In the genomic region with DNA sequence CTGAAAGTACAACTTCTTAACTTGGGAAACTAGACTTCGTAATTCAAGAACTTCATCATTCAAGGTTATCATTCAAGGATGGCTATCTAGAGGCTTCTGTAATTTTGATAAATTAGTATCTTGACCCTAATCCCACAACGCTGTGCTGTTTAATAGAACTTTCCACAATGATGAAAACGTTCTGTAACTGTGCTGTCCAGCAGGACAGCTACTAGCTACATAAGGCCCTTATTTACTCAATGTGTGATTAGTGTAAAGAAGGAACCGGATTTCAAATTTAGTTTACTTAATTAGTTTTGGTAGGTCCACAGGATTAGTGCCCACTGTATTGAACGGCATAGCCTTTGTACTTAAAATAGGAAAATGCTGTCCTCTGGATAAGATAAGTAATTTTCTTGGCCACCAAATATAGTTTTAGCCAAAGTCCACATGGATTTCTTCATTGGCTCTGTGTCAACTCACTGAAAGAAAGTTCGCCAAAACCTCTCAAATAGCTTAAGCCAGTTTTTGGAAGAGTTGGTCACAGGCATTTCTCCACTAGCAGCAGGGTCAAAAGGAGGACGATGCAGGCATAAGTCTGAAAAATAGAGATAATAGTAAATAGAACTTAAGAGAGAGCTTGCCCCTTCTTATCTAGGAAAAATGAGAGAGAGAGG, we compare ENCODE assay signal across 2 cellular contexts.
TF ChIP-seq lines count a peak whose summit lies in the region.

No MANE protein-coding gene starts in this region.

TF ChIP-seq in liver, 16 proteins besides CTCF, POLR2A, EP300 and RAD21:
- TF ChIP-seq SP1 (IDR thresholded peaks at IDR 0.05) (no peak), NR2F2 (IDR thresholded peaks at IDR 0.05) (no peak), GABPA (IDR thresholded peaks at IDR 0.05 in 1 of 2, conservative IDR thresholded peaks at IDR 0.05 in 1 of 2) (no peak), EGR1 (IDR thresholded peaks at IDR 0.05; ENCODE audit: low read depth in 2 of 2) (no peak), YY1 (IDR thresholded peaks at IDR 0.05) (no peak), RXRA (IDR thresholded peaks at IDR 0.05) (no peak), JUND (IDR thresholded peaks at IDR 0.05) (no peak), TAF1 (conservative IDR thresholded peaks at IDR 0.05) (no peak), HNF4G (IDR thresholded peaks at IDR 0.05) (no peak), FOXA1 (IDR thresholded peaks at IDR 0.05) (no peak), FOXA2 (IDR thresholded peaks at IDR 0.05) (no peak), HNF4A (conservative IDR thresholded peaks at IDR 0.05) (peak; percentile 49 to 61)
- TF ChIP-seq, protein P1, sequence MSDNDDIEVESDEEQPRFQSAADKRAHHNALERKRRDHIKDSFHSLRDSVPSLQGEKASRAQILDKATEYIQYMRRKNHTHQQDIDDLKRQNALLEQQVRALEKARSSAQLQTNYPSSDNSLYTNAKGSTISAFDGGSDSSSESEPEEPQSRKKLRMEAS (IDR thresholded peaks at IDR 0.05) = no peak
- TF ChIP-seq, protein P2, sequence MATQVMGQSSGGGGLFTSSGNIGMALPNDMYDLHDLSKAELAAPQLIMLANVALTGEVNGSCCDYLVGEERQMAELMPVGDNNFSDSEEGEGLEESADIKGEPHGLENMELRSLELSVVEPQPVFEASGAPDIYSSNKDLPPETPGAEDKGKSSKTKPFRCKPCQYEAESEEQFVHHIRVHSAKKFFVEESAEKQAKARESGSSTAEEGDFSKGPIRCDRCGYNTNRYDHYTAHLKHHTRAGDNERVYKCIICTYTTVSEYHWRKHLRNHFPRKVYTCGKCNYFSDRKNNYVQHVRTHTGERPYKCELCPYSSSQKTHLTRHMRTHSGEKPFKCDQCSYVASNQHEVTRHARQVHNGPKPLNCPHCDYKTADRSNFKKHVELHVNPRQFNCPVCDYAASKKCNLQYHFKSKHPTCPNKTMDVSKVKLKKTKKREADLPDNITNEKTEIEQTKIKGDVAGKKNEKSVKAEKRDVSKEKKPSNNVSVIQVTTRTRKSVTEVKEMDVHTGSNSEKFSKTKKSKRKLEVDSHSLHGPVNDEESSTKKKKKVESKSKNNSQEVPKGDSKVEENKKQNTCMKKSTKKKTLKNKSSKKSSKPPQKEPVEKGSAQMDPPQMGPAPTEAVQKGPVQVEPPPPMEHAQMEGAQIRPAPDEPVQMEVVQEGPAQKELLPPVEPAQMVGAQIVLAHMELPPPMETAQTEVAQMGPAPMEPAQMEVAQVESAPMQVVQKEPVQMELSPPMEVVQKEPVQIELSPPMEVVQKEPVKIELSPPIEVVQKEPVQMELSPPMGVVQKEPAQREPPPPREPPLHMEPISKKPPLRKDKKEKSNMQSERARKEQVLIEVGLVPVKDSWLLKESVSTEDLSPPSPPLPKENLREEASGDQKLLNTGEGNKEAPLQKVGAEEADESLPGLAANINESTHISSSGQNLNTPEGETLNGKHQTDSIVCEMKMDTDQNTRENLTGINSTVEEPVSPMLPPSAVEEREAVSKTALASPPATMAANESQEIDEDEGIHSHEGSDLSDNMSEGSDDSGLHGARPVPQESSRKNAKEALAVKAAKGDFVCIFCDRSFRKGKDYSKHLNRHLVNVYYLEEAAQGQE (IDR thresholded peaks at IDR 0.05) = peak; percentile 94
- TF ChIP-seq, protein P3, sequence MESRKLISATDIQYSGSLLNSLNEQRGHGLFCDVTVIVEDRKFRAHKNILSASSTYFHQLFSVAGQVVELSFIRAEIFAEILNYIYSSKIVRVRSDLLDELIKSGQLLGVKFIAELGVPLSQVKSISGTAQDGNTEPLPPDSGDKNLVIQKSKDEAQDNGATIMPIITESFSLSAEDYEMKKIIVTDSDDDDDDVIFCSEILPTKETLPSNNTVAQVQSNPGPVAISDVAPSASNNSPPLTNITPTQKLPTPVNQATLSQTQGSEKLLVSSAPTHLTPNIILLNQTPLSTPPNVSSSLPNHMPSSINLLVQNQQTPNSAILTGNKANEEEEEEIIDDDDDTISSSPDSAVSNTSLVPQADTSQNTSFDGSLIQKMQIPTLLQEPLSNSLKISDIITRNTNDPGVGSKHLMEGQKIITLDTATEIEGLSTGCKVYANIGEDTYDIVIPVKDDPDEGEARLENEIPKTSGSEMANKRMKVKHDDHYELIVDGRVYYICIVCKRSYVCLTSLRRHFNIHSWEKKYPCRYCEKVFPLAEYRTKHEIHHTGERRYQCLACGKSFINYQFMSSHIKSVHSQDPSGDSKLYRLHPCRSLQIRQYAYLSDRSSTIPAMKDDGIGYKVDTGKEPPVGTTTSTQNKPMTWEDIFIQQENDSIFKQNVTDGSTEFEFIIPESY (IDR thresholded peaks at IDR 0.05) = no peak
- TF ChIP-seq, protein P4, sequence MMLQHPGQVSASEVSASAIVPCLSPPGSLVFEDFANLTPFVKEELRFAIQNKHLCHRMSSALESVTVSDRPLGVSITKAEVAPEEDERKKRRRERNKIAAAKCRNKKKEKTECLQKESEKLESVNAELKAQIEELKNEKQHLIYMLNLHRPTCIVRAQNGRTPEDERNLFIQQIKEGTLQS (IDR thresholded peaks at IDR 0.05) = no peak

TF ChIP-seq in HepG2, 621 proteins besides CTCF, POLR2A, EP300 and RAD21:
- TF ChIP-seq, protein P5, sequence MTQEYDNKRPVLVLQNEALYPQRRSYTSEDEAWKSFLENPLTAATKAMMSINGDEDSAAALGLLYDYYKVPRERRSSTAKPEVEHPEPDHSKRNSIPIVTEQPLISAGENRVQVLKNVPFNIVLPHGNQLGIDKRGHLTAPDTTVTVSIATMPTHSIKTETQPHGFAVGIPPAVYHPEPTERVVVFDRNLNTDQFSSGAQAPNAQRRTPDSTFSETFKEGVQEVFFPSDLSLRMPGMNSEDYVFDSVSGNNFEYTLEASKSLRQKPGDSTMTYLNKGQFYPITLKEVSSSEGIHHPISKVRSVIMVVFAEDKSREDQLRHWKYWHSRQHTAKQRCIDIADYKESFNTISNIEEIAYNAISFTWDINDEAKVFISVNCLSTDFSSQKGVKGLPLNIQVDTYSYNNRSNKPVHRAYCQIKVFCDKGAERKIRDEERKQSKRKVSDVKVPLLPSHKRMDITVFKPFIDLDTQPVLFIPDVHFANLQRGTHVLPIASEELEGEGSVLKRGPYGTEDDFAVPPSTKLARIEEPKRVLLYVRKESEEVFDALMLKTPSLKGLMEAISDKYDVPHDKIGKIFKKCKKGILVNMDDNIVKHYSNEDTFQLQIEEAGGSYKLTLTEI (CRISPR knock-in tag; conservative IDR thresholded peaks at IDR 0.05) = no peak
- TF ChIP-seq FOXP1 (IDR thresholded peaks at IDR 0.05) (no peak), FOXP1 (CRISPR knock-in tag; IDR thresholded peaks at IDR 0.05) (no peak), REPIN1 (CRISPR knock-in tag; IDR thresholded peaks at IDR 0.05; ENCODE audit: borderline replicate concordance, low read depth) (no peak), ZMYM4 (CRISPR knock-in tag; IDR thresholded peaks at IDR 0.05) (no peak), ZNF530 (CRISPR knock-in tag; IDR thresholded peaks at IDR 0.05; ENCODE audit: low read depth) (no peak), ZNF382 (CRISPR knock-in tag; IDR thresholded peaks at IDR 0.05; ENCODE audit: borderline replicate concordance) (no peak), CBX2 (IDR thresholded peaks at IDR 0.05; ENCODE audit: low read depth, low read length) (no peak), CBX2 (CRISPR knock-in tag; IDR thresholded peaks at IDR 0.05; ENCODE audit: low read depth) (no peak), ZNF10 (CRISPR knock-in tag; IDR thresholded peaks at IDR 0.05; ENCODE audit: borderline replicate concordance, low read depth) (no peak), RFX1 (IDR thresholded peaks at IDR 0.05) (no peak), ZNF24 (IDR thresholded peaks at IDR 0.05) (no peak), MIXL1 (CRISPR knock-in tag; IDR thresholded peaks at IDR 0.05) (no peak), KLF6 (CRISPR knock-in tag; IDR thresholded peaks at IDR 0.05) (no peak), ZNF329 (CRISPR knock-in tag; IDR thresholded peaks at IDR 0.05; ENCODE audit: low read depth) (no peak), HOXA9 (CRISPR knock-in tag; IDR thresholded peaks at IDR 0.05; ENCODE audit: borderline replicate concordance) (no peak), HNRNPK (IDR thresholded peaks at IDR 0.05; ENCODE audit: low read depth, low read length, poor library complexity, severe bottlenecking) (no peak), ATF7-NPFF (CRISPR knock-in tag; IDR thresholded peaks at IDR 0.05; ENCODE audit: low read depth) (no peak)
- TF ChIP-seq, protein P6, sequence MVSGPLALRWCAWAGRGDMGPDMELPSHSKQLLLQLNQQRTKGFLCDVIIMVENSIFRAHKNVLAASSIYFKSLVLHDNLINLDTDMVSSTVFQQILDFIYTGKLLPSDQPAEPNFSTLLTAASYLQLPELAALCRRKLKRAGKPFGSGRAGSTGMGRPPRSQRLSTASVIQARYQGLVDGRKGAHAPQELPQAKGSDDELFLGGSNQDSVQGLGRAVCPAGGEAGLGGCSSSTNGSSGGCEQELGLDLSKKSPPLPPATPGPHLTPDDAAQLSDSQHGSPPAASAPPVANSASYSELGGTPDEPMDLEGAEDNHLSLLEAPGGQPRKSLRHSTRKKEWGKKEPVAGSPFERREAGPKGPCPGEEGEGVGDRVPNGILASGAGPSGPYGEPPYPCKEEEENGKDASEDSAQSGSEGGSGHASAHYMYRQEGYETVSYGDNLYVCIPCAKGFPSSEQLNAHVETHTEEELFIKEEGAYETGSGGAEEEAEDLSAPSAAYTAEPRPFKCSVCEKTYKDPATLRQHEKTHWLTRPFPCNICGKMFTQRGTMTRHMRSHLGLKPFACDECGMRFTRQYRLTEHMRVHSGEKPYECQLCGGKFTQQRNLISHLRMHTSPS (CRISPR knock-in tag; IDR thresholded peaks at IDR 0.05; ENCODE audit: low read depth) = no peak
- TF ChIP-seq, protein P7, sequence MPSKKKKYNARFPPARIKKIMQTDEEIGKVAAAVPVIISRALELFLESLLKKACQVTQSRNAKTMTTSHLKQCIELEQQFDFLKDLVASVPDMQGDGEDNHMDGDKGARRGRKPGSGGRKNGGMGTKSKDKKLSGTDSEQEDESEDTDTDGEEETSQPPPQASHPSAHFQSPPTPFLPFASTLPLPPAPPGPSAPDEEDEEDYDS (CRISPR knock-in tag; IDR thresholded peaks at IDR 0.05) = no peak
- TF ChIP-seq, protein P8, sequence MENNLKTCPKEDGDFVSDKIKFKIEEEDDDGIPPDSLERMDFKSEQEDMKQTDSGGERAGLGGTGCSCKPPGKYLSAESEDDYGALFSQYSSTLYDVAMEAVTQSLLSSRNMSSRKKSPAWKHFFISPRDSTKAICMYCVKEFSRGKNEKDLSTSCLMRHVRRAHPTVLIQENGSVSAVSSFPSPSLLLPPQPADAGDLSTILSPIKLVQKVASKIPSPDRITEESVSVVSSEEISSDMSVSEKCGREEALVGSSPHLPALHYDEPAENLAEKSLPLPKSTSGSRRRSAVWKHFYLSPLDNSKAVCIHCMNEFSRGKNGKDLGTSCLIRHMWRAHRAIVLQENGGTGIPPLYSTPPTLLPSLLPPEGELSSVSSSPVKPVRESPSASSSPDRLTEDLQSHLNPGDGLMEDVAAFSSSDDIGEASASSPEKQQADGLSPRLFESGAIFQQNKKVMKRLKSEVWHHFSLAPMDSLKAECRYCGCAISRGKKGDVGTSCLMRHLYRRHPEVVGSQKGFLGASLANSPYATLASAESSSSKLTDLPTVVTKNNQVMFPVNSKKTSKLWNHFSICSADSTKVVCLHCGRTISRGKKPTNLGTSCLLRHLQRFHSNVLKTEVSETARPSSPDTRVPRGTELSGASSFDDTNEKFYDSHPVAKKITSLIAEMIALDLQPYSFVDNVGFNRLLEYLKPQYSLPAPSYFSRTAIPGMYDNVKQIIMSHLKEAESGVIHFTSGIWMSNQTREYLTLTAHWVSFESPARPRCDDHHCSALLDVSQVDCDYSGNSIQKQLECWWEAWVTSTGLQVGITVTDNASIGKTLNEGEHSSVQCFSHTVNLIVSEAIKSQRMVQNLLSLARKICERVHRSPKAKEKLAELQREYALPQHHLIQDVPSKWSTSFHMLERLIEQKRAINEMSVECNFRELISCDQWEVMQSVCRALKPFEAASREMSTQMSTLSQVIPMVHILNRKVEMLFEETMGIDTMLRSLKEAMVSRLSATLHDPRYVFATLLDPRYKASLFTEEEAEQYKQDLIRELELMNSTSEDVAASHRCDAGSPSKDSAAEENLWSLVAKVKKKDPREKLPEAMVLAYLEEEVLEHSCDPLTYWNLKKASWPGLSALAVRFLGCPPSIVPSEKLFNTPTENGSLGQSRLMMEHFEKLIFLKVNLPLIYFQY (CRISPR knock-in tag; IDR thresholded peaks at IDR 0.05; ENCODE audit: borderline replicate concordance) = no peak
- TF ChIP-seq, protein P9, sequence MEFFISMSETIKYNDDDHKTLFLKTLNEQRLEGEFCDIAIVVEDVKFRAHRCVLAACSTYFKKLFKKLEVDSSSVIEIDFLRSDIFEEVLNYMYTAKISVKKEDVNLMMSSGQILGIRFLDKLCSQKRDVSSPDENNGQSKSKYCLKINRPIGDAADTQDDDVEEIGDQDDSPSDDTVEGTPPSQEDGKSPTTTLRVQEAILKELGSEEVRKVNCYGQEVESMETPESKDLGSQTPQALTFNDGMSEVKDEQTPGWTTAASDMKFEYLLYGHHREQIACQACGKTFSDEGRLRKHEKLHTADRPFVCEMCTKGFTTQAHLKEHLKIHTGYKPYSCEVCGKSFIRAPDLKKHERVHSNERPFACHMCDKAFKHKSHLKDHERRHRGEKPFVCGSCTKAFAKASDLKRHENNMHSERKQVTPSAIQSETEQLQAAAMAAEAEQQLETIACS (CRISPR knock-in tag; IDR thresholded peaks at IDR 0.05) = no peak
